ENCODE assay signal across 8 cellular contexts in genomic region chr4:40185830-40186664, GRCh38. TPM values are rescaled to one million over a fixed set of nuclear protein-coding genes. Genes with fewer than 3 reads are reported as not detected.
DNase-seq lines count a peak whose midpoint lies in the region; ATAC-seq and TF ChIP-seq lines count a peak whose summit lies in the region.
"Had no signal": no experiment of that assay in that cellular context is flagged by ENCODE, and none has a peak within 500 bp of the region (broad histone marks: within the 10 kb centered on the region; RNA-seq: fewer than 3 reads in every experiment).

No MANE protein-coding gene starts in this region.

- H3K4me3 Mint-ChIP-seq in nephron progenitor cell, result no peak overlapping the region
- H3K4me3 Mint-ChIP-seq: nephron had no signal

- no peaks in the 10 kb centered on the region for H3K9me3 ChIP-seq in OCI-LY7 (ENCODE audit: low read length)

- peaks cover 37% of the 10 kb centered on the region for H3K4me1 Mint-ChIP-seq in nephron progenitor cell

- H3K36me3 Mint-ChIP-seq in nephron progenitor cell (ENCODE audit: low read depth), result no peaks in the 10 kb centered on the region

- peak overlapping the region; percentile 94 for H3K27ac ChIP-seq in OCI-LY7 (ENCODE audit: low read depth, low read length, poor library complexity, severe bottlenecking)

- H3K9me3 Mint-ChIP-seq in nephron progenitor cell, result peaks cover 8% of the 10 kb centered on the region
- H3K9me3 Mint-ChIP-seq: nephron had no signal

- no peaks in the 10 kb centered on the region for H3K36me3 ChIP-seq in OCI-LY7 (ENCODE audit: insufficient read depth, low read length)

- peaks cover 95% of the 10 kb centered on the region for H3K4me1 ChIP-seq in OCI-LY7 (ENCODE audit: insufficient read depth, low read length, poor library complexity, severe bottlenecking)

- TF ChIP-seq CTCF in OCI-LY7 (conservative IDR thresholded peaks at IDR 0.05; ENCODE audit: low read length) (no peak), nephron progenitor cell (IDR thresholded peaks at IDR 0.05) (no peak)

- POLR2A ChIA-PET in OCI-LY7 (lab: Charles Lee), result interaction anchor here (0.9 to 17.3 kb wide), 15 partner anchors 9 to 1144 kb away, joined by 3 to 212 read pairs (median 4); partner anchors contain the start of gene RHOH

- peak overlapping the region; percentile 10; the same call in 1 of the 2 replicates for H2AFZ ChIP-seq in OCI-LY7 (ENCODE audit: low read length)

- TF ChIP-seq POLR2A in GM18505 (IDR thresholded peaks at IDR 0.05; ENCODE audit: borderline replicate concordance, extremely low read depth, insufficient read depth, insufficient read length), result no peak

- H3K79me2 ChIP-seq in OCI-LY7 (ENCODE audit: insufficient read depth, low read depth, low read length), result peaks cover 14% of the 10 kb centered on the region; the same call in 1 of the 2 replicates

- BruUV-seq in OCI-LY7 (replicated peaks; lab: Mats Ljungman, UMichigan), result no TSS peak

- DNase-seq in OCI-LY7 (ENCODE audit: low spot score), result peak; percentile 83
- DNase-seq in nephron progenitor cell, result no peak
- DNase-seq in NCI-H1694 (lab: John Stamatoyannopoulos, UW), result no peak
- DNase-seq in T-helper 9 cell, result no peak
- DNase-seq in cerebellar cortex (ENCODE audit: low spot score), result no peak

- CTCF ChIA-PET in OCI-LY7 (lab: Charles Lee; ENCODE audit: unreplicated experiment), result interaction anchor here (0.9 kb wide), 1 partner anchor 9 kb away, joined by 3 read pairs; no protein-coding TSS in a partner anchor

- H3K4me2 ChIP-seq in OCI-LY7 (ENCODE audit: low read length), result peak overlapping the region; percentile 87

- no peaks in the 10 kb centered on the region for H4K20me1 ChIP-seq in OCI-LY7 (ENCODE audit: insufficient read depth, low read length)

- no peaks in the 10 kb centered on the region for H3K27me3 Mint-ChIP-seq in nephron progenitor cell (ENCODE audit: low read depth, poor library complexity)

- peak; percentile 51 for ATAC-seq in GM18505 (IDR thresholded peaks at IDR 0.05; ENCODE audit: unreplicated experiment)
- ATAC-seq in GM21825 (IDR thresholded peaks at IDR 0.05; ENCODE audit: unreplicated experiment), result peak; percentile 47

- peak overlapping the region; percentile 51 for H3K4me3 ChIP-seq in OCI-LY7 (ENCODE audit: low read depth, low read length, poor library complexity, severe bottlenecking)

- H3K9me2 ChIP-seq in OCI-LY7 (ENCODE audit: insufficient read depth, low read length), result no peaks in the 10 kb centered on the region

- H3K27ac Mint-ChIP-seq in nephron progenitor cell, result peak overlapping the region; percentile 77
- H3K27ac Mint-ChIP-seq: nephron had no signal

- intact Hi-C loops in OCI-LY7 (cut with micrococcal nuclease; ENCODE audit: unreplicated experiment), result loop anchor here (2.0 kb wide), 1 partner anchor 123 kb away; no protein-coding TSS in a partner anchor

RNA-seq across cellular contexts. Expression of gene RHOH, which starts 10.8 kb away (rescaled TPM):
- 35.5 and 38.2 TPM in 2 replicates for total RNA-seq in OCI-LY7 (2014; rRNA removed; shearing (Covaris generic))
- 83.2 and 87.4 TPM in 2 replicates for total RNA-seq in OCI-LY7 (2022)
